In genomic region chr22:27237342-27237741, GRCh38 we compare ENCODE assay signal across 17 cellular contexts.
A peak's percentile ranks its signal among the peaks of the same experiment; 100 is the strongest.
DNase-seq lines count a peak whose midpoint lies in the region; ATAC-seq and TF ChIP-seq lines count a peak whose summit lies in the region.
"Had no signal": no experiment of that assay in that cellular context is flagged by ENCODE, and none has a peak within 500 bp of the region (broad histone marks: within the 10 kb centered on the region; RNA-seq: fewer than 3 reads in every experiment).

No MANE protein-coding gene starts in this region.

- WGBS in mesenchymal stem cell: 90% methylated on average over 16 of the region's 16 CpGs

- H4K91ac ChIP-seq in mesenchymal stem cell (ENCODE audit: low read length): peak overlapping the region; percentile 43

- H3K9ac ChIP-seq in mesenchymal stem cell (ENCODE audit: low read length): no peak overlapping the region

- H3K27me3 Mint-ChIP-seq in GM23338 (ENCODE audit: insufficient read depth, low read depth, poor library complexity) (peaks cover 5% of the 10 kb centered on the region), osteocyte (ENCODE audit: unreplicated experiment) (no peaks in the 10 kb centered on the region), immature natural killer cell (ENCODE audit: low read depth in 3 of 3) (peaks cover 0 to 3% (median 3%) of the 10 kb centered on the region in 3 donors)
- H3K27me3 Mint-ChIP-seq: IgD-negative memory B cell had no signal

- H3K23ac ChIP-seq in mesenchymal stem cell (ENCODE audit: low read length in 2 of 2): no peak overlapping the region

- H3K4me2 ChIP-seq in GM23338 (no peak overlapping the region), mesenchymal stem cell (ENCODE audit: low read length, poor library complexity, severe bottlenecking) (no peak overlapping the region)

- peak overlapping the region; percentile 24 for H4K8ac ChIP-seq in mesenchymal stem cell (ENCODE audit: low read length)

- no peaks in the 10 kb centered on the region for H3K79me1 ChIP-seq in mesenchymal stem cell (replicated peaks; ENCODE audit: low read length, poor library complexity, severe bottlenecking)

- TF ChIP-seq CTCF in GM23338 (conservative IDR thresholded peaks at IDR 0.05; ENCODE audit: low read depth in 2 of 2) (no peak), osteocyte (IDR thresholded peaks at IDR 0.05) (no peak)

- H3K36me3 ChIP-seq in GM23338 (ENCODE audit: insufficient read depth) (no peaks in the 10 kb centered on the region), mesenchymal stem cell (ENCODE audit: control insufficient read depth in 1 of 2, insufficient read depth in 2 of 2, low read depth in 1 of 2, low read length in 2 of 2) (no peaks in the 10 kb centered on the region)

- peak overlapping the region; percentile 75 for H2BK120ac ChIP-seq in mesenchymal stem cell (ENCODE audit: low read depth, low read length)

- no peak overlapping the region for H3K14ac ChIP-seq in mesenchymal stem cell (ENCODE audit: low read length in 2 of 2)

- peak overlapping the region; percentile 59 for H2BK5ac ChIP-seq in mesenchymal stem cell (ENCODE audit: low read depth, low read length, poor library complexity, severe bottlenecking)

- no peak for ATAC-seq in GM23338
- ATAC-seq in HG03565 (IDR thresholded peaks at IDR 0.05; ENCODE audit: unreplicated experiment): no peak
- no peak for ATAC-seq in HG02884 (IDR thresholded peaks at IDR 0.05; ENCODE audit: unreplicated experiment)
- ATAC-seq: HCT116 had no signal

- no peaks in the 10 kb centered on the region for H3F3A ChIP-seq in GM23338 (replicated peaks; ENCODE audit: low read depth)

- H4K20me1 ChIP-seq in GM23338 (replicated peaks; ENCODE audit: insufficient read depth): no peaks in the 10 kb centered on the region

- H2BK15ac ChIP-seq in mesenchymal stem cell (ENCODE audit: low read depth, poor library complexity, severe bottlenecking): no peak overlapping the region

- H3K9me3 ChIP-seq in mesenchymal stem cell (ENCODE audit: control insufficient read depth, low read length): no peaks in the 10 kb centered on the region

- H3K27ac Mint-ChIP-seq in GM23338 (no peak overlapping the region), osteocyte (ENCODE audit: unreplicated experiment) (peak overlapping the region; percentile 86), immature natural killer cell (no peak overlapping the region)
- H3K27ac Mint-ChIP-seq: B cell; CD4-positive, alpha-beta T cell had no signal

- no peaks in the 10 kb centered on the region for H3K79me2 ChIP-seq in GM23338 (replicated peaks; ENCODE audit: insufficient read depth)

- H3K4me1 ChIP-seq in GM23338 (ENCODE audit: insufficient read depth) (no peaks in the 10 kb centered on the region), mesenchymal stem cell (ENCODE audit: control insufficient read depth, insufficient read depth, low read depth, low read length) (peaks cover 27% of the 10 kb centered on the region)

- peak overlapping the region; percentile 79 to 90 for H2BK12ac ChIP-seq in mesenchymal stem cell (ENCODE audit: low read length in 2 of 2)

- DNase-seq in GM23338 (ENCODE audit: low spot score) (no peak), mesenchymal stem cell (no peak), osteocyte (ENCODE audit: extremely low spot score, unreplicated experiment) (no peak), immature natural killer cell (no peak), DMS53 treated with DMSO at 0.1 percent for 48 hours (lab: John Stamatoyannopoulos, UW; ENCODE audit: unreplicated experiment) (no peak)
- DNase-seq: C1 segment of cervical spinal cord; Calu3; CD4-positive, alpha-beta T cell; DMS153; DND-41; GF-D8; KG1 had no signal

- H3K4me3 ChIP-seq in GM23338: no peak overlapping the region
- H3K4me3 ChIP-seq in mesenchymal stem cell (ENCODE audit: insufficient read depth in 1 of 2, low read depth in 1 of 2, low read length in 2 of 2): no peak overlapping the region

- H3K27ac ChIP-seq in GM23338 (ENCODE audit: low read depth) (no peak overlapping the region), mesenchymal stem cell (ENCODE audit: low read length, poor library complexity, severe bottlenecking) (no peak overlapping the region)

- H3K36me3 Mint-ChIP-seq in GM23338 (ENCODE audit: low read depth): no peaks in the 10 kb centered on the region
- H3K36me3 Mint-ChIP-seq in osteocyte (ENCODE audit: unreplicated experiment): peaks cover 3% of the 10 kb centered on the region
- no peaks in the 10 kb centered on the region for H3K36me3 Mint-ChIP-seq in immature natural killer cell
- H3K36me3 Mint-ChIP-seq: IgD-negative memory B cell had no signal

- H2AK5ac ChIP-seq in mesenchymal stem cell (ENCODE audit: low read length, severe bottlenecking): peak overlapping the region; percentile 91

- peak overlapping the region; percentile 20 to 57 for H3K4ac ChIP-seq in mesenchymal stem cell (ENCODE audit: low read depth in 1 of 2, low read length in 2 of 2)

- H3K27me3 ChIP-seq in GM23338 (ENCODE audit: insufficient read depth) (no peaks in the 10 kb centered on the region), mesenchymal stem cell (ENCODE audit: control insufficient read depth in 1 of 2, insufficient read depth in 1 of 2, low read length in 2 of 2) (peaks cover 0 to 64% of the 10 kb centered on the region in 2 experiments)

- H3K18ac ChIP-seq in mesenchymal stem cell (ENCODE audit: low read depth in 1 of 2, low read length in 2 of 2): peak overlapping the region; percentile 77 to 80

- H3K9me3 Mint-ChIP-seq in GM23338 (no peaks in the 10 kb centered on the region), osteocyte (ENCODE audit: unreplicated experiment) (no peaks in the 10 kb centered on the region), immature natural killer cell (no peaks in the 10 kb centered on the region)

- H2AFZ ChIP-seq in GM23338 (0 out of 2 replicates have a peak overlapping the region, but pooled peaks have one; percentile 32), mesenchymal stem cell (ENCODE audit: low read depth, low read length) (no peak overlapping the region)

- H3K4me3 Mint-ChIP-seq in GM23338 (no peak overlapping the region), osteocyte (ENCODE audit: unreplicated experiment) (no peak overlapping the region), immature natural killer cell (no peak overlapping the region)
- H3K4me3 Mint-ChIP-seq: B cell; CD4-positive, alpha-beta T cell; IgD-negative memory B cell had no signal

- no peaks in the 10 kb centered on the region for H3K9me2 ChIP-seq in GM23338 (ENCODE audit: insufficient read depth)

- H3K4me1 Mint-ChIP-seq in GM23338: peaks cover 6% of the 10 kb centered on the region
- H3K4me1 Mint-ChIP-seq in osteocyte (ENCODE audit: unreplicated experiment): peaks cover 70% of the 10 kb centered on the region
- H3K4me1 Mint-ChIP-seq in immature natural killer cell: no peaks in the 10 kb centered on the region
- H3K4me1 Mint-ChIP-seq: B cell, IgD-negative memory B cell had no signal

TF ChIP-seq in GM23338, 12 proteins besides CTCF, POLR2A, EP300 and RAD21:
- no peak for TF ChIP-seq ZNF114 (CRISPR knock-in tag; IDR thresholded peaks at IDR 0.05)
